14 cellular contexts compared by ENCODE assay signal in the genomic region with DNA sequence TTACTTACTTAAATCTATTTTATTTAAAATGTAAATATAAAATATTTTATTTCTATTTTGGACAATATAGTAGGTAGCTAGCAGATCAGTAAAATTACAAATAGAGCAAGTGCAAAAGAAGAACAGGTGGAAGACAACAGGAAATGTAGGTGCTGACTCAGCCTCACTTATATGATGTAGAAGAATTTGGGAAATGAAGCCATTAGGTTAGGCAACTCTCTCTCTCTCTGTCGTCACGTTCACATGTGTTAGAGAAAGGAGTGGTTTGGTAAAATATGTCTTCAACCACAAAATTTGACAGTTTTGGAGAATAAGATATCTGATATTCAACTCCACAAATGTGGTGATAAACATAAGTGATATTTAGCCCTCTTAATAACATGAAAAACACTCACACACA.
DNase-seq lines count a peak whose midpoint lies in the region; ATAC-seq and TF ChIP-seq lines count a peak whose summit lies in the region.
"Had no signal": no experiment of that assay in that cellular context is flagged by ENCODE, and none has a peak within 500 bp of the region (broad histone marks: within the 10 kb centered on the region; RNA-seq: fewer than 3 reads in every experiment).

No MANE protein-coding gene starts in this region.

- peak; percentile 78 to 81 for DNase-seq in AML-193 (lab: John Stamatoyannopoulos, UW)
- DNase-seq in HCEC 1CT = peak; percentile 67
- DNase-seq in RPMI8226 = peak; percentile 13
- peak; percentile 54 for DNase-seq in fibroblast of mammary gland (ENCODE audit: low read depth)
- DNase-seq in tibial artery = no peak
- DNase-seq in HuH-7 (ENCODE audit: low spot score) = no peak
- DNase-seq in stimulated activated CD4-positive, alpha-beta T cell treated with anti-CD3 and anti-CD28 coated beads, Interleukin-4, amount 100 ng/mL, for 24 hours = no peak
- DNase-seq: activated CD4-positive, alpha-beta memory T cell treated with anti-CD3 and anti-CD28 coated beads for 36 hours; activated T-cell treated with anti-CD3 and anti-CD28 coated beads, Interleukin-2, amount 50 U/mL, for 4 hours; aorta; GF-D8; NCI-H187 treated with DMSO at 0.1 percent for 48 hours; SK-N-SH had no signal

- no peak overlapping the region for H3K4me3 ChIP-seq in fibroblast of mammary gland (ENCODE audit: control insufficient read depth, low read depth, low read length)
- no peak overlapping the region for H3K4me3 ChIP-seq in tibial artery

- no peak for ATAC-seq in HG02588 (IDR thresholded peaks at IDR 0.05; ENCODE audit: unreplicated experiment)
- ATAC-seq: activated T-cell treated with anti-CD3 and anti-CD28 coated beads, Interleukin-2, amount 50 U/mL, for 4 hours had no signal

- no peak overlapping the region for H3K27ac ChIP-seq in tibial artery

- intact Hi-C loops in tibial artery (cut with DNase I; ENCODE audit: low total_unique reads) = no loop called here

- no peaks in the 10 kb centered on the region for H3K9me3 ChIP-seq in tibial artery
- H3K9me3 ChIP-seq: SK-N-SH had no signal

- H3K27me3 ChIP-seq in tibial artery = no peaks in the 10 kb centered on the region

- H3K36me3 ChIP-seq in tibial artery = no peaks in the 10 kb centered on the region

- TF ChIP-seq CTCF in fibroblast of mammary gland (conservative IDR thresholded peaks at IDR 0.05; ENCODE audit: control insufficient read depth, insufficient read depth, low read depth, low read length) (no peak), tibial artery (IDR thresholded peaks at IDR 0.05) (no peak)

- no peaks in the 10 kb centered on the region for H3K4me1 ChIP-seq in tibial artery

Comparison
In these comparisons a context has a peak if more than half of its experiments do, and no peak if none do; other contexts are left out.
1. DNase-seq: peak in AML-193 (2 of 2), HCEC 1CT (single experiment), RPMI8226 (single experiment) and fibroblast of mammary gland (single experiment); none in tibial artery (0 of 2), HuH-7 (single experiment) and stimulated activated CD4-positive, alpha-beta T cell treated with anti-CD3 and anti-CD28 coated beads, Interleukin-4, amount 100 ng/mL, for 24 hours (single experiment).